ENCODE assay signal across 1 cellular context in the genomic region with DNA sequence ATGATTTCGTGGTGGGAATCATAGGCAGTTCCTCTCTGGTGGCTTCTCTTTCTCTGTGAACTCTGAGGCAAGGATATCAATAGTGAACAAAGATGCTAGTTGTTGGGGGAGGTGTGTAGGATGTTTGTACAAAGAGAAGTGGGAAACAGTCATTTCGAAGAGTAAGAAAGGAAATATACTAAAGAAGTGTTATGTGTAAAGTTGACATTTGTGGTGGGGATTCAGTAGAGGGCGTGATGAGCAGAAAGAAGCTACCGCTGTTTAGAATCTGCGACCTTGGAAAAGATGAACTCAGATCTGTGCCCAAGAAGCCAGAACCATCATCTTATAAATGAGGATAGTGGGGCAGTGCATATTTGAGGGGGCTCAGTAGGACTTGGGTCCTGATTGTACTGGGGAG.
TF ChIP-seq lines count a peak whose summit lies in the region.

No MANE protein-coding gene starts in this region.

TF ChIP-seq in HCT116, 20 proteins besides CTCF, POLR2A, EP300 and RAD21 (continued from another document):
- TF ChIP-seq, protein P1, sequence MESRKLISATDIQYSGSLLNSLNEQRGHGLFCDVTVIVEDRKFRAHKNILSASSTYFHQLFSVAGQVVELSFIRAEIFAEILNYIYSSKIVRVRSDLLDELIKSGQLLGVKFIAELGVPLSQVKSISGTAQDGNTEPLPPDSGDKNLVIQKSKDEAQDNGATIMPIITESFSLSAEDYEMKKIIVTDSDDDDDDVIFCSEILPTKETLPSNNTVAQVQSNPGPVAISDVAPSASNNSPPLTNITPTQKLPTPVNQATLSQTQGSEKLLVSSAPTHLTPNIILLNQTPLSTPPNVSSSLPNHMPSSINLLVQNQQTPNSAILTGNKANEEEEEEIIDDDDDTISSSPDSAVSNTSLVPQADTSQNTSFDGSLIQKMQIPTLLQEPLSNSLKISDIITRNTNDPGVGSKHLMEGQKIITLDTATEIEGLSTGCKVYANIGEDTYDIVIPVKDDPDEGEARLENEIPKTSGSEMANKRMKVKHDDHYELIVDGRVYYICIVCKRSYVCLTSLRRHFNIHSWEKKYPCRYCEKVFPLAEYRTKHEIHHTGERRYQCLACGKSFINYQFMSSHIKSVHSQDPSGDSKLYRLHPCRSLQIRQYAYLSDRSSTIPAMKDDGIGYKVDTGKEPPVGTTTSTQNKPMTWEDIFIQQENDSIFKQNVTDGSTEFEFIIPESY (IDR thresholded peaks at IDR 0.05; ENCODE audit: extremely low read depth, insufficient replicate concordance, low read length): no peak
- no peak for TF ChIP-seq EGR1 (IDR thresholded peaks at IDR 0.05; ENCODE audit: low read depth)
